Comparison of ENCODE assay signal across 14 cellular contexts in genomic region chr7:76999474-77000146, GRCh38. TPM values are rescaled to one million over a fixed set of nuclear protein-coding genes. Genes with fewer than 3 reads are reported as not detected.
"Had no signal": no experiment of that assay in that cellular context is flagged by ENCODE, and none has a peak within 500 bp of the region (broad histone marks: within the 10 kb centered on the region; RNA-seq: fewer than 3 reads in every experiment).

No MANE protein-coding gene starts in this region.

RNA-seq across cellular contexts. Expression of gene SPDYE17, which starts 32.6 kb away (rescaled TPM):
- total RNA-seq: activated CD4-positive, alpha-beta memory T cell treated with anti-CD3 and anti-CD28 coated beads, Interleukin-2, amount 10 ng/mL, durations not matched to agents 7 days and 5 days; activated T-cell treated with anti-CD3 and anti-CD28 coated beads, Interleukin-2, amount 50 U/mL, for 72 hours; ascending aorta; esophagus muscularis mucosa; gastroesophageal sphincter; heart right ventricle; kidney epithelial cell; left ventricle myocardium inferior; sigmoid colon; subcutaneous adipose tissue; T-helper 2 cell treated with Interferon-gamma antibody and Interleukin-4, amounts not matched to agents 100 ng/mL and 5 ng/mL, for 36 hours; thyroid gland; uterus had no signal
- polyA plus RNA-seq: adipose tissue, heart right ventricle, sigmoid colon had no signal
